ENCODE assay signal across 8 cellular contexts in the genomic region with DNA sequence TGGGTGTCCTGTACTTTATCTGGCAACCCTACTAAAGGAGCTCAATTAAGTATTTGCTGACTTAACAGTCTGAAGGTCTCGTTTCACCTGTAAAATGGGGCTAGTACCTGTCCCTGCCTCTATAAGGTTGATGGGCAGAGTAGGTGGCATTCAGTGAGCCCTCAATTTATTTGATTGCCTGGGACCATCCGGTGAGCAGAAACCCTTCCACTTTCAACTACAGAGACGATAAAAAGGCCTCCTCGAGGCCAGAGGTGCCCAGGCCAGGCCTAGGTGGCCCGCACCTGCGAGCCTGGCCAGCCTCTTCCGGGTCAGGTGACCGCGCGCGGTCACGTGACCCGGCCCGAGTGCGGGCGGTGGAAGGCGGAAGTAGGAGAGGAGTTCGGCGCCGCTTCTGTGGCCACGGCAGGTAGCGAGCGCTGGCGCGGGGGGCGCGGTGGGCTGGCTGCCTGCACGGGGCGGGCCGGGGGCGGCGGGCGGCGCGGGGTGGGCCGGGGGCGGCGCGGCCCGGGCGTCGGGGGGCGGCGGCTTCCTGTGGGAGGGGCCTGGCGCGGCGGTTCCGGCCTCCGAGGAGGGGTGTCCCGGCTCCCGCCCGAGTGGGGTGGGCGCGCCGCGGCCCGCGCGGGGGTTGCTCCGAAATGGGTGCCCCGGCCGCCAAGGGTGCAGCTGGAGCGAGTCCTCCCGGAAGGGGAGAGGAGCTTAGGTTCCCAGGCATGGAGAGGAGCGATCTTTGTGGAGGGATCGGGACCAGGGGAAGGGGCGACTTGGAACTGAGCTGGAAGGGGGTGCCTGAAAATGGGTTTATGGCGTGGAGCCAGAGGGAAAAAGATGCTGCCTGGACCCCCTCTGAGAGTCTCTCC. TPM values are rescaled to one million over a fixed set of nuclear protein-coding genes. Genes with fewer than 3 reads are reported as not detected.
DNase-seq lines count a peak whose midpoint lies in the region; ATAC-seq and TF ChIP-seq lines count a peak whose summit lies in the region.

A gene (plus strand): TSS at position 350 of the 860 bp plus-strand sequence. CDS start 24,679 bp downstream, outside the sequence.

- no peak for TF ChIP-seq RAD21 in liver (IDR thresholded peaks at IDR 0.05)

- no peaks in the 10 kb centered on the region for H3K36me3 ChIP-seq in liver (ENCODE audit: control insufficient read depth in 4 of 4, insufficient read depth in 3 of 4, low read depth in 1 of 4, low read length in 3 of 4)

- H3K27me3 ChIP-seq in liver (ENCODE audit: control insufficient read depth in 4 of 4, insufficient read depth in 4 of 4, low read length in 3 of 4), result no peaks in the 10 kb centered on the region

- H3K27ac ChIP-seq in liver (ENCODE audit: low read depth in 1 of 2, low read length in 2 of 2), result peak within 1 kb of the TSS; percentile 79 to 91

- peak; percentile 80 for DNase-seq in AG08395 (ENCODE audit: low spot score)
- peak; percentile 44 for DNase-seq in NCI-H526 treated with DMSO at 0.1 percent for 48 hours (lab: John Stamatoyannopoulos, UW)
- peak; percentile 67 to 68 for DNase-seq in activated CD4-positive, alpha-beta T cell treated with anti-CD3 and anti-CD28 coated beads, Interleukin-2, amount 50 U/mL, for 4 hours
- DNase-seq in dermis microvascular lymphatic vessel endothelial cell (ENCODE audit: low read depth in 2 of 2), result peak; percentile 53 to 68
- DNase-seq in stimulated activated CD4-positive, alpha-beta T cell treated with anti-CD3 and anti-CD28 coated beads, Interleukin-4, amount 100 ng/mL, for 1 hour, result peak; percentile 76

- no peak for TF ChIP-seq CTCF in liver (IDR thresholded peaks at IDR 0.05; ENCODE audit: low read depth, low read length, missing input control)

- peak within 1 kb of the TSS; percentile 95 to 96 for H3K9ac ChIP-seq in liver (ENCODE audit: low read depth in 1 of 2, low read length in 2 of 2)

- ATAC-seq in GM18868 (IDR thresholded peaks at IDR 0.05; ENCODE audit: unreplicated experiment) (peak; percentile 80), HG03135 (IDR thresholded peaks at IDR 0.05; ENCODE audit: unreplicated experiment) (peak; percentile 76)

- WGBS in liver, result 1% methylated on average over 68 of the region's 68 CpGs

- H3K4me3 ChIP-seq in liver (ENCODE audit: low read depth in 1 of 3, low read length in 3 of 3), result peak within 1 kb of the TSS; percentile 92 to 95 (median 95)

- no peaks in the 10 kb centered on the region for H3K9me3 ChIP-seq in liver (ENCODE audit: control insufficient read depth in 4 of 4, low read length in 3 of 4)

- peaks cover 0 to 15% (median 15%) of the 10 kb centered on the region in 4 donors for H3K4me1 ChIP-seq in liver (ENCODE audit: control insufficient read depth in 4 of 4, insufficient read depth in 4 of 4, low read length in 3 of 4)

TF ChIP-seq in liver, 16 proteins besides CTCF, POLR2A, EP300 and RAD21:
- TF ChIP-seq JUND (IDR thresholded peaks at IDR 0.05) (no peak), HNF4A (conservative IDR thresholded peaks at IDR 0.05) (peak in 1 of 2 donors; percentile 43), TAF1 (conservative IDR thresholded peaks at IDR 0.05) (peak; percentile 21), RXRA (IDR thresholded peaks at IDR 0.05) (no peak), GABPA (IDR thresholded peaks at IDR 0.05 in 1 of 2, conservative IDR thresholded peaks at IDR 0.05 in 1 of 2) (peak in 1 of 2 donors; percentile 73), YY1 (IDR thresholded peaks at IDR 0.05) (peak; percentile 11)
- TF ChIP-seq, protein P1, sequence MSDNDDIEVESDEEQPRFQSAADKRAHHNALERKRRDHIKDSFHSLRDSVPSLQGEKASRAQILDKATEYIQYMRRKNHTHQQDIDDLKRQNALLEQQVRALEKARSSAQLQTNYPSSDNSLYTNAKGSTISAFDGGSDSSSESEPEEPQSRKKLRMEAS (IDR thresholded peaks at IDR 0.05), result peak; percentile 46

RNA-seq across cellular contexts. Expression of the gene that starts here (rescaled TPM):
- total RNA-seq in dermis microvascular lymphatic vessel endothelial cell, result 16.9 and 20.1 TPM in 2 replicates
- total RNA-seq in liver, result 10 to 100 TPM; 15.8 to 22.7 TPM
- polyA plus RNA-seq in liver, result 10 to 100 TPM in 1 of 2 donors, 1 to 10 TPM in 1; 8.6 to 11.5 TPM

Comparison
In these comparisons a context has a peak if more than half of its experiments do, and no peak if none do; other contexts are left out.
1. Peak in every context shown above with its lines: DNase-seq, ATAC-seq, H3K4me3 ChIP-seq and H3K27ac ChIP-seq.